ENCODE assay signal across 24 cellular contexts in the genomic region with DNA sequence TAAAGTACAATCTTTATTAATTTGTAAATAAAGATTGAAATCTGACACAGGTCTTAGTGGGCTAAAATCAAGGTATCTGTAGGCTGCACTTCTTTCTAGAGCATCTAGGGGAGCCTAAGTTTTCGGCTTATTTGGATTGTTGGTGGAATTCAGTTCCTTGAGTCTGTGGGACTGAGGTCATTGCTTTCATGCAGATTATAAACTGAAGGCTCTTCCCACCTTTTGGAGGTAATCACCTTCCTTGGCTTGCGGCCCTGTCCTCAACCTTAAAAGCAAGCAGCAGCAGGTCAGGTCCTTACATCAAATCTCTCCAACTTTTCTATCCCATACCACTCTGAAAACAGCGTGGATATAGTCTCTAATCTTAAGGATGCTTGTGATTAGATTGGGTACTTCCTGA.
"Had no signal": no experiment of that assay in that cellular context is flagged by ENCODE, and none has a peak within 500 bp of the region (broad histone marks: within the 10 kb centered on the region; RNA-seq: fewer than 3 reads in every experiment).

No MANE protein-coding gene starts in this region.

- H3K9me3 Mint-ChIP-seq: naive thymus-derived CD4-positive, alpha-beta T cell; stimulated activated effector memory CD8-positive, alpha-beta T cell treated with anti-CD3 and anti-CD28 coated beads, Interleukin-12 subunit alpha, Interleukin-12 subunit beta, amount 100 ng/mL, for 72 hours had no signal

- ATAC-seq: left cardiac atrium; left lung; naive thymus-derived CD4-positive, alpha-beta T cell; stimulated activated effector memory CD8-positive, alpha-beta T cell treated with anti-CD3 and anti-CD28 coated beads, Interleukin-12 subunit alpha, Interleukin-12 subunit beta, amount 100 ng/mL, for 72 hours had no signal

- H3K36me3 Mint-ChIP-seq: neural progenitor cell; stimulated activated effector memory CD8-positive, alpha-beta T cell treated with anti-CD3 and anti-CD28 coated beads, Interleukin-12 subunit alpha, Interleukin-12 subunit beta, amount 100 ng/mL, for 72 hours had no signal

- DNase-seq: dermis blood vessel endothelial cell; effector memory CD4-positive, alpha-beta T cell; esophagus squamous epithelium; foreskin melanocyte; glutamatergic neuron; hypothalamus; left cardiac atrium; left lung; mesenchymal stem cell; midbrain; naive thymus-derived CD4-positive, alpha-beta T cell; sigmoid colon; stimulated activated CD4-positive, alpha-beta T cell treated with anti-CD3 and anti-CD28 coated beads, Interleukin-2, amount 100 ng/mL, for 24 hours; stimulated activated CD4-positive, alpha-beta T cell treated with anti-CD3 and anti-CD28 coated beads, Interleukin-4, amount 100 ng/mL, for 24 hours; stimulated activated naive CD4-positive, alpha-beta T cell treated with Interleukin-2 at 50 U/mL for 16 hours; stomach; thyroid gland; trophoblast cell had no signal

- H3K27ac Mint-ChIP-seq: naive thymus-derived CD4-positive, alpha-beta T cell; neural progenitor cell; progenitor cell of endocrine pancreas; stimulated activated effector memory CD8-positive, alpha-beta T cell treated with anti-CD3 and anti-CD28 coated beads, Interleukin-12 subunit alpha, Interleukin-12 subunit beta, amount 100 ng/mL, for 72 hours had no signal

- FAIRE-seq: endometrium, islet of Langerhans had no signal

- H3K4me1 Mint-ChIP-seq: stimulated activated effector memory CD8-positive, alpha-beta T cell treated with anti-CD3 and anti-CD28 coated beads, Interleukin-12 subunit alpha, Interleukin-12 subunit beta, amount 100 ng/mL, for 72 hours had no signal

- H3K4me3 Mint-ChIP-seq: naive thymus-derived CD4-positive, alpha-beta T cell; nephron; neural progenitor cell; stimulated activated effector memory CD8-positive, alpha-beta T cell treated with anti-CD3 and anti-CD28 coated beads, Interleukin-12 subunit alpha, Interleukin-12 subunit beta, amount 100 ng/mL, for 72 hours had no signal
